12 cellular contexts compared by ENCODE assay signal in genomic region chr13:91134773-91135124, GRCh38.
DNase-seq lines count a peak whose midpoint lies in the region; ATAC-seq and TF ChIP-seq lines count a peak whose summit lies in the region.
"Had no signal": no experiment of that assay in that cellular context is flagged by ENCODE, and none has a peak within 500 bp of the region (broad histone marks: within the 10 kb centered on the region; RNA-seq: fewer than 3 reads in every experiment).

No MANE protein-coding gene starts in this region.

- H3K4me3 Mint-ChIP-seq in stimulated activated effector memory CD8-positive, alpha-beta T cell treated with anti-CD3 and anti-CD28 coated beads, Interleukin-12 subunit alpha, Interleukin-12 subunit beta, amount 100 ng/mL, for 72 hours, result no peak overlapping the region
- H3K4me3 Mint-ChIP-seq: B cell, IgD-negative memory B cell, naive B cell had no signal

- no peaks in the 10 kb centered on the region for H3K36me3 Mint-ChIP-seq in stimulated activated effector memory CD8-positive, alpha-beta T cell treated with anti-CD3 and anti-CD28 coated beads, Interleukin-12 subunit alpha, Interleukin-12 subunit beta, amount 100 ng/mL, for 72 hours
- H3K36me3 Mint-ChIP-seq: IgD-negative memory B cell, naive B cell had no signal

- no peaks in the 10 kb centered on the region for H3K4me1 Mint-ChIP-seq in stimulated activated effector memory CD8-positive, alpha-beta T cell treated with anti-CD3 and anti-CD28 coated beads, Interleukin-12 subunit alpha, Interleukin-12 subunit beta, amount 100 ng/mL, for 72 hours
- H3K4me1 Mint-ChIP-seq: B cell, IgD-negative memory B cell, naive B cell had no signal

- H3K27ac Mint-ChIP-seq in stimulated activated effector memory CD8-positive, alpha-beta T cell treated with anti-CD3 and anti-CD28 coated beads, Interleukin-12 subunit alpha, Interleukin-12 subunit beta, amount 100 ng/mL, for 72 hours, result no peak overlapping the region
- H3K27ac Mint-ChIP-seq: B cell, IgD-negative memory B cell, naive B cell had no signal

- TF ChIP-seq POLR2A in erythroblast (IDR thresholded peaks at IDR 0.05; ENCODE audit: low read length), result no peak

- DNase-seq in cerebellar cortex (ENCODE audit: low spot score) (peak; percentile 40), erythroblast (lab: John Stamatoyannopoulos, UW) (no peak)
- no peak for DNase-seq in stimulated activated naive CD4-positive, alpha-beta T cell (lab: John Stamatoyannopoulos, UW)
- DNase-seq in stimulated activated effector memory CD8-positive, alpha-beta T cell treated with anti-CD3 and anti-CD28 coated beads, Interleukin-12 subunit alpha, Interleukin-12 subunit beta, amount 100 ng/mL, for 72 hours (ENCODE audit: low spot score in 2 of 2), result no peak
- DNase-seq: NCI-H1436 treated with DMSO at 0.1 percent for 48 hours had no signal

- H3K9me3 Mint-ChIP-seq in stimulated activated effector memory CD8-positive, alpha-beta T cell treated with anti-CD3 and anti-CD28 coated beads, Interleukin-12 subunit alpha, Interleukin-12 subunit beta, amount 100 ng/mL, for 72 hours, result no peaks in the 10 kb centered on the region
- H3K9me3 Mint-ChIP-seq: IgD-negative memory B cell, naive B cell had no signal

- ATAC-seq in GM18508 (IDR thresholded peaks at IDR 0.05; ENCODE audit: insufficient read depth, unreplicated experiment) (peak; percentile 17), GM21423 (IDR thresholded peaks at IDR 0.05; ENCODE audit: unreplicated experiment) (peak; percentile 10), HG03354 (IDR thresholded peaks at IDR 0.05; ENCODE audit: poor library complexity, severe bottlenecking, unreplicated experiment) (peak; percentile 22), HG03378 (IDR thresholded peaks at IDR 0.05; ENCODE audit: unreplicated experiment) (no peak)
- no peak for ATAC-seq in stimulated activated effector memory CD8-positive, alpha-beta T cell treated with anti-CD3 and anti-CD28 coated beads, Interleukin-12 subunit alpha, Interleukin-12 subunit beta, amount 100 ng/mL, for 72 hours

Comparison
In these comparisons a context has a peak if more than half of its experiments do, and no peak if none do; other contexts are left out.
1. ATAC-seq: peak in GM18508 (single experiment), GM21423 (single experiment) and HG03354 (single experiment); none in HG03378 (single experiment) and stimulated activated effector memory CD8-positive, alpha-beta T cell treated with anti-CD3 and anti-CD28 coated beads, Interleukin-12 subunit alpha, Interleukin-12 subunit beta, amount 100 ng/mL, for 72 hours (single experiment).